ENCODE assay signal across 9 cellular contexts in the genomic region with DNA sequence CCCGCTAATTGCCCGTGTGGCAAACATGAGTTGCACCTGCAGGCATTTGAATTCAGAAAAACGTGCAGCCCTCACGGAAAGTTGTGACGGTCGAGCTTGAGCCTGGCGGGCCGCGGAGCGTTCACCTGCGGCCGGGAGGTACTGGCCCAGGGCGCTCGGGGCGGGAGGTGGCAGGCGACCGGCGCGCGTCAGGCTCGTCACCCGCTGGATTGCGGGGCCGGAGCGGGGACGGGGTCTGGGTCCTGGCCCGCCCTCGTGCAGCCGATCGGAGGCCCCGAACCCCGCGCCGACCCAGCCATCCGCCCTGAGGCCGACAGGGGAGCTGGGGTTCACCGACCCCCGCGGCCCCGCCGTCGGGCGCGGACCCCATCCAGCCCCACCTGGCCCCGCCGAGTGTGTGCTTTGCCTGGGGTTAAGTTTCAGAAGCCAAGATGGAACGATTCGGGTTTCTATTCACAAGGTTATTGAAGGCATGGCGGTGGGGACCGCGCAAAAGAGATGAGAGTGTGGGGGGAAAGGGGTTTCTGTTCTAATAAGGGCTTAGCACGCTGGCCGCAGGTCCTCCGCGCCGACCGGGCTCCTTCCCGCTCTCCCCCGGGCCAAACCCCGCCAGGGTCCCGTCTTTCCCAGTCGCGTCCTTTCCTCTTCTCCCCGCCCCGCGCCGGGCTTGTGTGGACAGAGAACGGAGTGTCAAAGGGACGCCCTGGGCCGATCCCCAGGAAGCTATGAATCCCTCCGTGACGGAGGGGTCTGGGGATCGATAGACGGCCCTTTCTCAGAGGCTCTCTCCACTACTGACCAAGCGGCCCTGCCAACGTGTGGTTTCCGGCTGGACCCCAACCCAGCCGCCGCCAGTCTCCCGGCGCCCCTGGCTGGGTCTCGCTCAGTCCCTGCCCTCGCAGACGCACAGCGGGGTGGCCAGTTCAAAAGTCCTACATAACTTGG. TPM values are rescaled to one million over a fixed set of nuclear protein-coding genes. Genes with fewer than 3 reads are reported as not detected.
DNase-seq lines count a peak whose midpoint lies in the region; ATAC-seq and TF ChIP-seq lines count a peak whose summit lies in the region.
"Had no signal": no experiment of that assay in that cellular context is flagged by ENCODE, and none has a peak within 500 bp of the region (broad histone marks: within the 10 kb centered on the region; RNA-seq: fewer than 3 reads in every experiment).

No MANE protein-coding gene starts in this region.

- H3K27ac ChIP-seq in DND-41 (ENCODE audit: low read length) (no peak overlapping the region), esophagus muscularis mucosa (replicated peaks in 1 of 4) (peak overlapping the region; percentile 85 to 90 (median 88)), upper lobe of right lung (peak overlapping the region; percentile 70)

- WGBS in esophagus muscularis mucosa: 2% methylated on average over 37 of the region's 85 CpGs

- H4K20me1 ChIP-seq in DND-41 (ENCODE audit: insufficient read depth, low read length): no peaks in the 10 kb centered on the region

- no peak overlapping the region for H3K9ac ChIP-seq in DND-41 (ENCODE audit: low read depth, low read length)

- no peak overlapping the region for H2AFZ ChIP-seq in DND-41 (ENCODE audit: low read depth, low read length)

- TF ChIP-seq EP300 in esophagus muscularis mucosa (IDR thresholded peaks at IDR 0.05): no peak

- H3K36me3 ChIP-seq in DND-41 (ENCODE audit: insufficient read depth, low read length): no peaks in the 10 kb centered on the region
- no peaks in the 10 kb centered on the region for H3K36me3 ChIP-seq in esophagus muscularis mucosa
- no peaks in the 10 kb centered on the region for H3K36me3 ChIP-seq in upper lobe of right lung

- TF ChIP-seq CTCF in DND-41 (IDR thresholded peaks at IDR 0.05; ENCODE audit: borderline replicate concordance, extremely low read depth, low read length, poor library complexity, severe bottlenecking): no peak
- TF ChIP-seq CTCF in NB4 (IDR thresholded peaks at IDR 0.05; ENCODE audit: low read depth, low read length): no peak
- no peak for TF ChIP-seq CTCF in esophagus muscularis mucosa (IDR thresholded peaks at IDR 0.05)
- TF ChIP-seq CTCF in upper lobe of right lung (IDR thresholded peaks at IDR 0.05): no peak

- no peak for ATAC-seq in DND-41 (ENCODE audit: insufficient read depth, low read depth)
- peak; percentile 6 to 28 for ATAC-seq in naive B cell (ENCODE audit: low read depth in 2 of 2)
- ATAC-seq in upper lobe of right lung: peak; percentile 4
- no peak for ATAC-seq in GM18867 (IDR thresholded peaks at IDR 0.05; ENCODE audit: unreplicated experiment)
- no peak for ATAC-seq in GM19455 (IDR thresholded peaks at IDR 0.05; ENCODE audit: unreplicated experiment)

- no peak for TF ChIP-seq POLR2A in NB4 (IDR thresholded peaks at IDR 0.05; ENCODE audit: extremely low read depth, insufficient read length)
- TF ChIP-seq POLR2A in esophagus muscularis mucosa (IDR thresholded peaks at IDR 0.05; ENCODE audit: low read depth): no peak

- peak overlapping the region; percentile 83 to 98 (median 92) for H3K4me3 Mint-ChIP-seq in naive B cell

- H3K9me3 ChIP-seq in DND-41 (ENCODE audit: insufficient read depth, low read length, severe bottlenecking) (no peaks in the 10 kb centered on the region), esophagus muscularis mucosa (no peaks in the 10 kb centered on the region), upper lobe of right lung (no peaks in the 10 kb centered on the region)

- DNase-seq in DND-41: no peak
- DNase-seq in NB4 (ENCODE audit: low read depth): peak; percentile 36
- peak; percentile 70 for DNase-seq in activated CD8-positive, alpha-beta memory T cell treated with anti-CD3 and anti-CD28 coated beads for 24 hours
- DNase-seq in esophagus muscularis mucosa (ENCODE audit: extremely low spot score): no peak
- DNase-seq in naive B cell: peak; percentile 62
- DNase-seq in upper lobe of right lung: peak; percentile 71

- H3K27me3 Mint-ChIP-seq in naive B cell: peaks cover 9 to 29% (median 24%) of the 10 kb centered on the region in 3 donors

- peaks cover 26 to 30% (median 26%) of the 10 kb centered on the region in 3 donors for H3K4me1 Mint-ChIP-seq in naive B cell

- H3K4me1 ChIP-seq in DND-41 (ENCODE audit: insufficient read depth, low read length) (peaks cover 13% of the 10 kb centered on the region), esophagus muscularis mucosa (peaks cover 0 to 46% (median 40%) of the 10 kb centered on the region in 4 donors), upper lobe of right lung (peaks cover 30% of the 10 kb centered on the region)

- peaks cover 16% of the 10 kb centered on the region for H3K27me3 ChIP-seq in DND-41 (ENCODE audit: insufficient read depth, low read length, poor library complexity)
- H3K27me3 ChIP-seq in esophagus muscularis mucosa: peaks cover 0 to 68% (median 7%) of the 10 kb centered on the region in 4 donors
- peaks cover 75% of the 10 kb centered on the region for H3K27me3 ChIP-seq in upper lobe of right lung

- H3K4me3 ChIP-seq in DND-41 (ENCODE audit: low read depth in 1 of 2, low read length in 2 of 2) (no peak overlapping the region), NB4 (ENCODE audit: low read depth, low read length) (peak overlapping the region; percentile 60), esophagus muscularis mucosa (peak overlapping the region; percentile 76 to 79 (median 78)), upper lobe of right lung (peak overlapping the region; percentile 68)

- H3K4me2 ChIP-seq in DND-41 (ENCODE audit: insufficient read depth, low read length): peak overlapping the region; percentile 63; the same call in 1 of the 2 replicates

- H3K27ac Mint-ChIP-seq in naive B cell: peak overlapping the region; percentile 69 to 89 (median 79)

- no peaks in the 10 kb centered on the region for H3K9me3 Mint-ChIP-seq in naive B cell

- H3K36me3 Mint-ChIP-seq in naive B cell: peaks cover 0 to 8% of the 10 kb centered on the region in 2 donors

- intact Hi-C loops in esophagus muscularis mucosa (cut with DNase I) (no loop called here), upper lobe of right lung (cut with DNase I) (no loop called here)

- no peaks in the 10 kb centered on the region for H3K79me2 ChIP-seq in DND-41 (ENCODE audit: insufficient read depth, low read length)

RNA-seq across cellular contexts. Expression of gene HEY2, which starts 1.6 kb away (rescaled TPM):
- total RNA-seq in esophagus muscularis mucosa (1 to 10 TPM; 1.7 to 3.1 (median 2.3) TPM), upper lobe of right lung (2.2 TPM)
- polyA plus RNA-seq in naive B cell (ENCODE audit: low read depth in 6 of 6): under 1 TPM in 3 of 6 donors, not detected in 3; 0.17 to 0.48 (median 0.29) TPM
- total RNA-seq: NCI-H460 had no signal

RNA-seq across cellular contexts. Expression of gene NCOA7, which starts 42.9 kb away (rescaled TPM):
- total RNA-seq in esophagus muscularis mucosa (10 to 100 TPM; 15.4 to 29.0 (median 19.9) TPM), upper lobe of right lung (80.8 TPM)
- polyA plus RNA-seq in naive B cell (ENCODE audit: low read depth in 6 of 6): 10 to 100 TPM in 1 of 6 donors, 1 to 10 TPM in 5; 1.6 to 10.9 (median 8.4) TPM

Comparison
In these comparisons a context has a peak if more than half of its experiments do, and no peak if none do; other contexts are left out.
1. ATAC-seq: peak in naive B cell (2 of 2) and upper lobe of right lung (single experiment); none in DND-41 (single experiment), GM18867 (single experiment) and GM19455 (single experiment).
2. DNase-seq: peak in NB4 (single experiment), activated CD8-positive, alpha-beta memory T cell treated with anti-CD3 and anti-CD28 coated beads for 24 hours (single experiment), naive B cell (single experiment) and upper lobe of right lung (single experiment); none in DND-41 (single experiment) and esophagus muscularis mucosa (single experiment).
3. H3K4me3 ChIP-seq: peak in NB4 (single experiment), esophagus muscularis mucosa (4 of 4) and upper lobe of right lung (single experiment); none in DND-41 (0 of 2).